ENCODE assay signal across 8 cellular contexts in genomic region chr12:49567302-49567610, GRCh38. TPM values are rescaled to one million over a fixed set of nuclear protein-coding genes. Genes with fewer than 3 reads are reported as not detected.
DNase-seq lines count a peak whose midpoint lies in the region; ATAC-seq and TF ChIP-seq lines count a peak whose summit lies in the region.

No MANE protein-coding gene starts in this region.

- peak overlapping the region; percentile 96 for H3K27ac Mint-ChIP-seq in activated CD4-positive, alpha-beta memory T cell treated with anti-CD3 and anti-CD28 coated beads for 36 hours
- peak overlapping the region; percentile 97 for H3K27ac Mint-ChIP-seq in stimulated activated memory B cell treated with anti-CD40 and anti-IgM and Interleukin-4, amounts not matched to agents 10 μg/mL and 1 μg/mL and 100 μg/mL, for 72 hours

- ATAC-seq in right cardiac atrium = peak; percentile 2 to 16
- peak; percentile 46 for ATAC-seq in stimulated activated memory B cell treated with anti-CD40 and anti-IgM and Interleukin-4, amounts not matched to agents 10 μg/mL and 1 μg/mL and 100 μg/mL, for 72 hours

- POLR2A ChIA-PET in HEK293 (lab: Yijun Ruan, JAX) = interaction anchor here (0.5 to 1.7 kb wide), 8 partner anchors 12 to 495 kb away, joined by 3 to 9 read pairs (median 4); partner anchors contain the start of genes SPATS2 and TMBIM6
- POLR2A ChIA-PET in activated CD4-positive, alpha-beta memory T cell treated with anti-CD3 and anti-CD28 coated beads for 36 hours (lab: Charles Lee) = interaction anchor here (0.5 to 2.5 kb wide), 6 partner anchors 14 to 427 kb away, joined by 3 to 7 read pairs (median 4); partner anchors contain the start of genes FMNL3 and SPATS2

- H3K4me2 ChIP-seq in BLaER1 = peak overlapping the region; percentile 99

- H3K27me3 ChIP-seq in BLaER1 (no peaks in the 10 kb centered on the region), right cardiac atrium (ENCODE audit: control insufficient read depth, insufficient read depth) (no peaks in the 10 kb centered on the region)

- peaks cover 28% of the 10 kb centered on the region; the same call in 1 of the 2 replicates for H4K20me1 ChIP-seq in BLaER1

- H3K9me3 Mint-ChIP-seq in activated CD4-positive, alpha-beta memory T cell treated with anti-CD3 and anti-CD28 coated beads for 36 hours = no peaks in the 10 kb centered on the region
- no peaks in the 10 kb centered on the region for H3K9me3 Mint-ChIP-seq in stimulated activated memory B cell treated with anti-CD40 and anti-IgM and Interleukin-4, amounts not matched to agents 10 μg/mL and 1 μg/mL and 100 μg/mL, for 72 hours

- peak overlapping the region; percentile 98 for H3K4me3 Mint-ChIP-seq in activated CD4-positive, alpha-beta memory T cell treated with anti-CD3 and anti-CD28 coated beads for 36 hours
- peak overlapping the region; percentile 99 for H3K4me3 Mint-ChIP-seq in stimulated activated memory B cell treated with anti-CD40 and anti-IgM and Interleukin-4, amounts not matched to agents 10 μg/mL and 1 μg/mL and 100 μg/mL, for 72 hours

- H3K4me3 ChIP-seq in BLaER1 = peak overlapping the region; percentile 87
- H3K4me3 ChIP-seq in HEK293 (ENCODE audit: low read depth, low read length) = peak overlapping the region; percentile 88
- peak overlapping the region; percentile 95 for H3K4me3 ChIP-seq in right cardiac atrium (ENCODE audit: low read length)

- no peak for TF ChIP-seq CTCF in HEK293 (tag by site-specific recombination; IDR thresholded peaks at IDR 0.05)

- peaks cover 51% of the 10 kb centered on the region for H3K36me3 ChIP-seq in BLaER1
- peaks cover 5 to 49% of the 10 kb centered on the region in 2 experiments for H3K36me3 ChIP-seq in HEK293 (ENCODE audit: control insufficient read depth in 2 of 2, insufficient read depth in 1 of 2, low read length in 2 of 2)

- WGBS in right cardiac atrium = 6% methylated on average over 11 of the region's 11 CpGs

- H3K4me1 Mint-ChIP-seq in activated CD4-positive, alpha-beta memory T cell treated with anti-CD3 and anti-CD28 coated beads for 36 hours (ENCODE audit: low read depth) = peaks cover 47% of the 10 kb centered on the region
- peaks cover 51% of the 10 kb centered on the region for H3K4me1 Mint-ChIP-seq in stimulated activated memory B cell treated with anti-CD40 and anti-IgM and Interleukin-4, amounts not matched to agents 10 μg/mL and 1 μg/mL and 100 μg/mL, for 72 hours

- no peaks in the 10 kb centered on the region for H3K27me3 Mint-ChIP-seq in activated CD4-positive, alpha-beta memory T cell treated with anti-CD3 and anti-CD28 coated beads for 36 hours
- no peaks in the 10 kb centered on the region for H3K27me3 Mint-ChIP-seq in stimulated activated memory B cell treated with anti-CD40 and anti-IgM and Interleukin-4, amounts not matched to agents 10 μg/mL and 1 μg/mL and 100 μg/mL, for 72 hours

- H3K36me3 Mint-ChIP-seq in activated CD4-positive, alpha-beta memory T cell treated with anti-CD3 and anti-CD28 coated beads for 36 hours = peaks cover 15% of the 10 kb centered on the region
- peaks cover 36% of the 10 kb centered on the region for H3K36me3 Mint-ChIP-seq in stimulated activated memory B cell treated with anti-CD40 and anti-IgM and Interleukin-4, amounts not matched to agents 10 μg/mL and 1 μg/mL and 100 μg/mL, for 72 hours

- H3K27ac ChIP-seq in BLaER1 = peak overlapping the region; percentile 95
- peak overlapping the region; percentile 69 for H3K27ac ChIP-seq in HEK293 (ENCODE audit: extremely low read depth, low read depth, low read length)
- H3K27ac ChIP-seq in right cardiac atrium (ENCODE audit: low read length) = peak overlapping the region; percentile 68

- DNase-seq in activated CD4-positive, alpha-beta memory T cell treated with anti-CD3 and anti-CD28 coated beads for 36 hours = no peak
- DNase-seq in right cardiac atrium = no peak
- DNase-seq in activated effector memory CD4-positive, alpha-beta T cell treated with anti-CD3 and anti-CD28 coated beads, Interleukin-2, amount 50 U/mL, for 16 hours = no peak
- DNase-seq in AG08395 (ENCODE audit: low spot score) = no peak
- no peak for DNase-seq in NCI-H146 (lab: John Stamatoyannopoulos, UW)

- intact Hi-C loops in activated CD4-positive, alpha-beta memory T cell treated with anti-CD3 and anti-CD28 coated beads for 36 hours (cut with micrococcal nuclease) = no loop called here
- intact Hi-C loops in right cardiac atrium (cut with DNase I) = no loop called here

- CTCF ChIA-PET in HEK293 (lab: Yijun Ruan, JAX) = interaction anchor here (0.6 to 1.9 kb wide), 10 partner anchors 12 to 524 kb away, joined by 3 to 10 read pairs (median 3); no protein-coding TSS in a partner anchor
- CTCF ChIA-PET in activated CD4-positive, alpha-beta memory T cell treated with anti-CD3 and anti-CD28 coated beads for 36 hours (lab: Charles Lee) = interaction anchor here (0.7 to 1.5 kb wide), 7 partner anchors 13 to 219 kb away, joined by 3 to 7 read pairs (median 4); partner anchors contain the start of gene PRPF40B

- H3K9me3 ChIP-seq in BLaER1 = no peaks in the 10 kb centered on the region
- H3K9me3 ChIP-seq in HEK293 (ENCODE audit: control insufficient read depth, insufficient read depth, low read depth, low read length) = no peaks in the 10 kb centered on the region
- no peaks in the 10 kb centered on the region for H3K9me3 ChIP-seq in right cardiac atrium (ENCODE audit: control insufficient read depth, low read length)

- H3K4me1 ChIP-seq in BLaER1 (peaks cover 76% of the 10 kb centered on the region), HEK293 (ENCODE audit: control insufficient read depth, insufficient read depth, low read length) (no peaks in the 10 kb centered on the region), right cardiac atrium (ENCODE audit: control insufficient read depth, insufficient read depth, low read length) (peaks cover 10% of the 10 kb centered on the region)

- peak overlapping the region; percentile 90 for H3K9ac ChIP-seq in BLaER1

TF ChIP-seq in HEK293, 187 proteins besides CTCF, POLR2A, EP300 and RAD21 (continues in another document):
- TF ChIP-seq ZNF561 (tag by site-specific recombination; IDR thresholded peaks at IDR 0.05; ENCODE audit: borderline replicate concordance) = no peak
- TF ChIP-seq ZNF777 (tag by site-specific recombination; IDR thresholded peaks at IDR 0.05; ENCODE audit: borderline replicate concordance) = no peak
- no peak for TF ChIP-seq ZNF184 (tag by site-specific recombination; IDR thresholded peaks at IDR 0.05)
- TF ChIP-seq ZNF423 (tag by site-specific recombination; IDR thresholded peaks at IDR 0.05) = no peak
- TF ChIP-seq PRDM2 (tag by site-specific recombination; IDR thresholded peaks at IDR 0.05; ENCODE audit: borderline replicate concordance) = no peak
- no peak for TF ChIP-seq KLF9 (tag by site-specific recombination; IDR thresholded peaks at IDR 0.05; ENCODE audit: low read depth)
- no peak for TF ChIP-seq ZBTB48 (tag by site-specific recombination; IDR thresholded peaks at IDR 0.05)
- TF ChIP-seq ZNF24 (tag by site-specific recombination; IDR thresholded peaks at IDR 0.05) = no peak

RNA-seq across cellular contexts. Expression of gene MCRS1, which starts 0.7 kb away (rescaled TPM):
- total RNA-seq in activated CD4-positive, alpha-beta memory T cell treated with anti-CD3 and anti-CD28 coated beads for 36 hours = 10 to 100 TPM; 52.3 to 56.8 TPM
- 100 to 1,000 TPM in 1 of 4 donors, 10 to 100 TPM in 3; 81.7 to 115 (median 87.0) TPM for total RNA-seq in right cardiac atrium
- polyA plus RNA-seq in right cardiac atrium = 72.3 TPM

RNA-seq across cellular contexts. Expression of gene KCNH3, which starts 28.4 kb away (rescaled TPM):
- 1 to 10 TPM; 1.2 to 1.3 TPM for total RNA-seq in activated CD4-positive, alpha-beta memory T cell treated with anti-CD3 and anti-CD28 coated beads for 36 hours
- 1 to 10 TPM in 3 of 4 donors, under 1 TPM in 1; 0.75 to 4.4 (median 1.2) TPM for total RNA-seq in right cardiac atrium
- polyA plus RNA-seq in right cardiac atrium = 1.6 TPM

RNA-seq across cellular contexts. Expression of gene FAM186B, which starts 38.2 kb away (rescaled TPM):
- total RNA-seq in activated CD4-positive, alpha-beta memory T cell treated with anti-CD3 and anti-CD28 coated beads for 36 hours = not detected
- total RNA-seq in right cardiac atrium = under 1 TPM; 0.17 to 0.74 (median 0.43) TPM
- polyA plus RNA-seq in right cardiac atrium = 0.16 TPM

RNA-seq across cellular contexts. Expression of gene PRPF40B, which starts 56.1 kb away (rescaled TPM):
- 1 to 10 TPM; 6.2 to 8.9 TPM for total RNA-seq in activated CD4-positive, alpha-beta memory T cell treated with anti-CD3 and anti-CD28 coated beads for 36 hours
- total RNA-seq in right cardiac atrium = 10 to 100 TPM; 19.2 to 26.7 (median 22.1) TPM
- 15.9 TPM for polyA plus RNA-seq in right cardiac atrium
